ENCODE assay signal across 9 cellular contexts in the genomic region with DNA sequence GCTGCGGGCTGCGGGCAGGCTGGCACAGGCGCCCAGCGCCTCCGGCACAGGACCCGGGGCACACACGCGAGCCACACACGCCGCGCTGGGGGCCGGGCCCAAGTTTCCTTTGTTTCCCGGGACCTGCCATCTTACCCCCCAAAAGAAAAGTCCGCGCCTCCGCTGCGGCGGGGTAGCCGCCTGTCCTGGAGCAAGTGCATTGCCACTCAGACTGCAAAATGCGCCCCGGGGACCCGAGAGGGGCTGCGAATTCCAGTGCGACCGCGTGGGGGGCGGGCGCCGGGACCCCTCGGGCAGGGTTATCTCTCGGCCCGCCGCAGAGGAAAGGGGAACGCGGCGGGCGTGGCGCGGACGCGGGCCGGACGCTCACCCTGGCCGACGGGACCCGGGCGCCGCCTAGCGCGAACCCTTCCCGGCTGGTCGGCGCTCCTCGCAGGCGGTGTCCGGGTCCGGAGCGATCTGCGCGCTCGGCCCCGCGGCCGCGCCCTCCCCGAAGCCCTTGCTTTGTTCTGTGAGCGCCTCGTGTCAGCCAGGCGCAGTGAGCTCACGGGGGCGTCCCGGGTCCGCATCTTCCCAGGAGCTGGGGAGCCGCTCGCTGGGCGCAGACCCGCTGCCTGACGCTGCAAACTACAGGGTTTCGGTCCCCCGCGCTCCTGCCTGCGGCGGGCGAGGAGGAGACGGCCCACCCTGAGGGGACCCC. TPM values are rescaled to one million over a fixed set of nuclear protein-coding genes. Genes with fewer than 3 reads are reported as not detected.
DNase-seq lines count a peak whose midpoint lies in the region; ATAC-seq and TF ChIP-seq lines count a peak whose summit lies in the region.
"Had no signal": no experiment of that assay in that cellular context is flagged by ENCODE, and none has a peak within 500 bp of the region (broad histone marks: within the 10 kb centered on the region; RNA-seq: fewer than 3 reads in every experiment).

No MANE protein-coding gene starts in this region.

- H3K4me1 Mint-ChIP-seq in CD8-positive, alpha-beta T cell (ENCODE audit: low read depth) = peaks cover 15% of the 10 kb centered on the region
- H3K4me1 Mint-ChIP-seq in effector memory CD8-positive, alpha-beta T cell (ENCODE audit: low read depth in 2 of 2) = peaks cover 15 to 16% of the 10 kb centered on the region in 2 donors

- H3K9me3 Mint-ChIP-seq in CD8-positive, alpha-beta T cell = no peaks in the 10 kb centered on the region
- no peaks in the 10 kb centered on the region for H3K9me3 Mint-ChIP-seq in effector memory CD8-positive, alpha-beta T cell
- H3K9me3 Mint-ChIP-seq: T-helper 1 cell treated with Interleukin-12 subunit alpha and Interleukin-12 subunit beta and Interleukin-4 antibody, amounts not matched to agents 30 μg/mL and 1 μg/mL, for 36 hours had no signal

- no peak for TF ChIP-seq CTCF in CD8-positive, alpha-beta T cell (IDR thresholded peaks at IDR 0.05)
- no peak for TF ChIP-seq CTCF in HL-60 (IDR thresholded peaks at IDR 0.05; ENCODE audit: insufficient read depth, low read length)

- CTCF ChIA-PET in CD8-positive, alpha-beta T cell (lab: Charles Lee) = no interaction called here

- DNase-seq in CD8-positive, alpha-beta T cell = no peak
- DNase-seq in HL-60 (ENCODE audit: low read depth in 1 of 2, low spot score in 1 of 2) (peak in 1 of 2 experiments; percentile 47), SJSA1 (ENCODE audit: low read depth in 1 of 2, low spot score in 2 of 2) (peak; percentile 75 to 90), mucosa of gallbladder (ENCODE audit: low spot score) (peak; percentile 53), aorta (peak; percentile 50 to 78), SKM-1 treated with dmso at 0.1 percent for 144 hours (lab: John Stamatoyannopoulos, UW; ENCODE audit: unreplicated experiment) (no peak)
- no peak for DNase-seq in effector memory CD8-positive, alpha-beta T cell

- peaks cover 13% of the 10 kb centered on the region for H3K4me1 ChIP-seq in CD8-positive, alpha-beta T cell (ENCODE audit: insufficient read depth, low read length)
- peaks cover 11% of the 10 kb centered on the region for H3K4me1 ChIP-seq in SJSA1 (replicated peaks)
- no peaks in the 10 kb centered on the region for H3K4me1 ChIP-seq in aorta (ENCODE audit: control insufficient read depth in 1 of 2, insufficient read depth in 2 of 2, low read length in 2 of 2)

- POLR2A ChIA-PET in CD8-positive, alpha-beta T cell (lab: Charles Lee) = no interaction called here

- H3K27ac ChIP-seq in CD8-positive, alpha-beta T cell (ENCODE audit: low read depth, low read length) = no peak overlapping the region
- H3K27ac ChIP-seq in HL-60 (replicated peaks) (peak overlapping the region; percentile 74), SJSA1 (peak overlapping the region; percentile 75), aorta (ENCODE audit: low read depth in 1 of 2, low read length in 2 of 2) (no peak overlapping the region)

- H3K27me3 ChIP-seq in CD8-positive, alpha-beta T cell (ENCODE audit: insufficient read depth, low read length) = peaks cover 8% of the 10 kb centered on the region
- H3K27me3 ChIP-seq in HL-60 (ENCODE audit: insufficient read depth, poor library complexity, severe bottlenecking) (peaks cover 26% of the 10 kb centered on the region), SJSA1 (replicated peaks) (peaks cover 4% of the 10 kb centered on the region), aorta (ENCODE audit: control insufficient read depth in 1 of 2, insufficient read depth in 2 of 2, low read length in 1 of 2) (peaks cover 0 to 1% of the 10 kb centered on the region in 2 donors)

- H3K36me3 Mint-ChIP-seq in CD8-positive, alpha-beta T cell = no peaks in the 10 kb centered on the region
- peaks cover 4% of the 10 kb centered on the region for H3K36me3 Mint-ChIP-seq in effector memory CD8-positive, alpha-beta T cell (ENCODE audit: insufficient read depth)

- ATAC-seq in CD8-positive, alpha-beta T cell = no peak
- ATAC-seq in GM19328 (IDR thresholded peaks at IDR 0.05; ENCODE audit: unreplicated experiment) = peak; percentile 54
- peak; percentile 32 for ATAC-seq in effector memory CD8-positive, alpha-beta T cell (replicated peaks)
- peak; percentile 82 for ATAC-seq in aorta (ENCODE audit: low FRiP score)

- peak overlapping the region; percentile 27 for H3K4me3 ChIP-seq in CD8-positive, alpha-beta T cell (ENCODE audit: low read depth, low read length)
- peak overlapping the region; percentile 70 for H3K4me3 ChIP-seq in HL-60 (replicated peaks; ENCODE audit: insufficient read depth, low read length)
- peak overlapping the region; percentile 77 for H3K4me3 ChIP-seq in SJSA1
- H3K4me3 ChIP-seq in aorta (ENCODE audit: low read length in 2 of 2) = peak overlapping the region; percentile 60 to 77

- WGBS in aorta, 2 donors = 0 to 1% methylated on average over 63 to 85 of the region's 85 CpGs

- H3K9me3 ChIP-seq in CD8-positive, alpha-beta T cell (ENCODE audit: low read length) = no peaks in the 10 kb centered on the region
- H3K9me3 ChIP-seq in SJSA1 (replicated peaks) (0 out of 2 replicates have a peak, but pooled peaks cover 2% of the 10 kb centered on the region), aorta (ENCODE audit: control insufficient read depth, low read length) (no peaks in the 10 kb centered on the region)

- H3K4me3 Mint-ChIP-seq in CD8-positive, alpha-beta T cell = peak overlapping the region; percentile 56
- H3K4me3 Mint-ChIP-seq in effector memory CD8-positive, alpha-beta T cell = peak overlapping the region; percentile 52 to 77

- H3K36me3 ChIP-seq in CD8-positive, alpha-beta T cell (ENCODE audit: insufficient read depth, low read length) = no peaks in the 10 kb centered on the region
- peaks cover 23% of the 10 kb centered on the region for H3K36me3 ChIP-seq in SJSA1
- H3K36me3 ChIP-seq in aorta (ENCODE audit: control insufficient read depth in 1 of 2, insufficient read depth in 2 of 2, low read length in 1 of 2) = no peaks in the 10 kb centered on the region

- intact Hi-C loops in CD8-positive, alpha-beta T cell (cut with DNase I, micrococcal nuclease) = no loop called here
- intact Hi-C loops in aorta (cut with DNase I) = loop anchor here in 1 of 2 donors (5.0 kb wide), 2 partner anchors 363 to 533 kb away; no protein-coding TSS in a partner anchor

- H3K27me3 Mint-ChIP-seq in CD8-positive, alpha-beta T cell (ENCODE audit: low read depth) = peaks cover 56% of the 10 kb centered on the region
- H3K27me3 Mint-ChIP-seq in effector memory CD8-positive, alpha-beta T cell = peaks cover 59 to 73% of the 10 kb centered on the region in 2 donors

- no peak overlapping the region for H3K27ac Mint-ChIP-seq in CD8-positive, alpha-beta T cell
- no peak overlapping the region for H3K27ac Mint-ChIP-seq in effector memory CD8-positive, alpha-beta T cell
- H3K27ac Mint-ChIP-seq: T-helper 1 cell treated with Interleukin-12 subunit alpha and Interleukin-12 subunit beta and Interleukin-4 antibody, amounts not matched to agents 30 μg/mL and 1 μg/mL, for 36 hours had no signal

RNA-seq across cellular contexts. Expression of a gene that starts 0.6 kb away (rescaled TPM):
- 1 to 10 TPM in 1 of 2 experiments, under 1 TPM in 1; 0.90 to 1.1 TPM for total RNA-seq in CD8-positive, alpha-beta T cell
- total RNA-seq in SJSA1 (2014; rRNA removed; shearing (Covaris generic)) = 299 and 431 TPM in 2 replicates
- total RNA-seq in mucosa of gallbladder (2,531 TPM), aorta (1 to 10 TPM in 1 of 2 donors, under 1 TPM in 1; 0.94 to 8.0 TPM)
- 10 to 100 TPM in 1 of 2 donors, 1 to 10 TPM in 1; 3.9 to 41.7 TPM for polyA plus RNA-seq in aorta

RNA-seq across cellular contexts. Expression of a gene that starts 52.9 kb away (rescaled TPM):
- total RNA-seq in CD8-positive, alpha-beta T cell = 10 to 100 TPM; 12.1 to 16.6 TPM
- total RNA-seq in SJSA1 (2014; rRNA removed; shearing (Covaris generic)) = 20.4 and 22.0 TPM in 2 replicates
- total RNA-seq in mucosa of gallbladder (20.6 TPM), aorta (10 to 100 TPM; 14.1 to 15.2 TPM)
- 10 to 100 TPM; 22.6 to 35.1 TPM for polyA plus RNA-seq in aorta

Comparison
In these comparisons a context has a peak if more than half of its experiments do, and no peak if none do; other contexts are left out.
1. DNase-seq: peak in SJSA1 (2 of 2), mucosa of gallbladder (single experiment) and aorta (2 of 2); none in CD8-positive, alpha-beta T cell (0 of 7), effector memory CD8-positive, alpha-beta T cell (0 of 3) and SKM-1 treated with dmso at 0.1 percent for 144 hours (single experiment).
2. H3K27ac ChIP-seq: peak in HL-60 (single experiment) and SJSA1 (single experiment); none in CD8-positive, alpha-beta T cell (single experiment) and aorta (0 of 2).
3. H3K4me3 ChIP-seq: peak in every context shown above with its lines; median percentile 77 in SJSA1; 70 in HL-60; 68 in aorta; 27 in CD8-positive, alpha-beta T cell.
4. RNA of a gene that starts 0.6 kb away (total RNA-seq): 2,531 TPM in mucosa of gallbladder (single experiment) and 299 to 431 TPM in SJSA1; 0.94 to 8.0 TPM in aorta and 0.90 to 1.1 TPM in CD8-positive, alpha-beta T cell; every median in the first group is over 10 times any median in the second.